ENCODE assay signal across 20 cellular contexts in genomic region chr19:12726988-12727316, GRCh38. TPM values are rescaled to one million over a fixed set of nuclear protein-coding genes. Genes with fewer than 3 reads are reported as not detected.
DNase-seq lines count a peak whose midpoint lies in the region; ATAC-seq, FAIRE-seq and TF ChIP-seq lines count a peak whose summit lies in the region.
"Had no signal": no experiment of that assay in that cellular context is flagged by ENCODE, and none has a peak within 500 bp of the region (broad histone marks: within the 10 kb centered on the region; RNA-seq: fewer than 3 reads in every experiment).

No MANE protein-coding gene starts in this region.

- H3K4me3 ChIP-seq in OCI-LY3 (ENCODE audit: low read length) = no peak overlapping the region
- H3K4me3 ChIP-seq in K562 = no peak overlapping the region
- H3K4me3 ChIP-seq: Peyer's patch had no signal

- no peak for TF ChIP-seq CTCF in OCI-LY3 (IDR thresholded peaks at IDR 0.05; ENCODE audit: low read depth, low read length)
- no peak for TF ChIP-seq CTCF in K562 (IDR thresholded peaks at IDR 0.05 in 2 of 3, conservative IDR thresholded peaks at IDR 0.05 in 1 of 3; ENCODE audit: insufficient read depth in 2 of 3, low read depth in 1 of 3, low read length in 3 of 3)
- TF ChIP-seq CTCF in type B pancreatic cell (conservative IDR thresholded peaks at IDR 0.05) = no peak
- no peak for TF ChIP-seq CTCF in chondrocyte (IDR thresholded peaks at IDR 0.05)

- peaks cover 19% of the 10 kb centered on the region for H4K20me1 ChIP-seq in OCI-LY3 (ENCODE audit: insufficient read depth, low read length)
- H4K20me1 ChIP-seq in K562 (replicated peaks; ENCODE audit: control insufficient read depth, insufficient read depth, low read length) = peaks cover 6% of the 10 kb centered on the region

- H3K27me3 ChIP-seq in OCI-LY3 (ENCODE audit: low read depth, low read length) = no peaks in the 10 kb centered on the region
- H3K27me3 ChIP-seq in K562 (ENCODE audit: control insufficient read depth in 2 of 2, insufficient read depth in 2 of 2, low read length in 2 of 2) = no peaks in the 10 kb centered on the region
- H3K27me3 ChIP-seq: Peyer's patch had no signal

- H3K9me3 Mint-ChIP-seq in activated T-cell treated with anti-CD3 and anti-CD28 coated beads, Interleukin-2, amount 50 U/mL, for 24 hours = no peaks in the 10 kb centered on the region
- H3K9me3 Mint-ChIP-seq in activated T-cell treated with anti-CD3 and anti-CD28 coated beads, Interleukin-2, amount 50 U/mL, for 72 hours = no peaks in the 10 kb centered on the region
- H3K9me3 Mint-ChIP-seq in type B pancreatic cell = no peaks in the 10 kb centered on the region
- H3K9me3 Mint-ChIP-seq in chondrocyte (ENCODE audit: low read depth) = no peaks in the 10 kb centered on the region

- TF ChIP-seq EP300 in K562 (IDR thresholded peaks at IDR 0.05; ENCODE audit: low read length) = no peak

- peak overlapping the region; percentile 60 for H3K27ac Mint-ChIP-seq in activated T-cell treated with anti-CD3 and anti-CD28 coated beads, Interleukin-2, amount 50 U/mL, for 24 hours
- no peak overlapping the region for H3K27ac Mint-ChIP-seq in activated T-cell treated with anti-CD3 and anti-CD28 coated beads, Interleukin-2, amount 50 U/mL, for 72 hours
- H3K27ac Mint-ChIP-seq in type B pancreatic cell (peak overlapping the region; percentile 33), chondrocyte (ENCODE audit: unreplicated experiment) (no peak overlapping the region)

- intact Hi-C loops in K562 (cut with micrococcal nuclease) = no loop called here

- H3K36me3 Mint-ChIP-seq in activated T-cell treated with anti-CD3 and anti-CD28 coated beads, Interleukin-2, amount 50 U/mL, for 24 hours (ENCODE audit: low read depth) = peaks cover 75% of the 10 kb centered on the region
- peaks cover 9 to 19% of the 10 kb centered on the region in 2 donors for H3K36me3 Mint-ChIP-seq in activated T-cell treated with anti-CD3 and anti-CD28 coated beads, Interleukin-2, amount 50 U/mL, for 72 hours (ENCODE audit: insufficient read depth in 2 of 2)
- H3K36me3 Mint-ChIP-seq in type B pancreatic cell (peaks cover 12% of the 10 kb centered on the region), chondrocyte (ENCODE audit: low read depth) (peaks cover 14% of the 10 kb centered on the region)

- TF ChIP-seq POLR2A in K562 (conservative IDR thresholded peaks at IDR 0.05) = no peak

- H3K9ac ChIP-seq in OCI-LY3 (ENCODE audit: low read length) (no peak overlapping the region), K562 (ENCODE audit: insufficient read depth in 1 of 2, low read depth in 2 of 2, low read length in 2 of 2) (peak overlapping the region in 1 of 2 experiments; percentile 14; a peak in 1 of 4 replicates)

- BruUV-seq in K562 (replicated peaks; lab: Mats Ljungman, UMichigan) = no TSS peak

- no peak for TF ChIP-seq RAD21 in K562 (CRISPR knock-in tag; conservative IDR thresholded peaks at IDR 0.05 in 1 of 2, IDR thresholded peaks at IDR 0.05 in 1 of 2)

- H3K79me2 ChIP-seq in OCI-LY3 (ENCODE audit: low read length) (peaks cover 55% of the 10 kb centered on the region), K562 (ENCODE audit: control insufficient read depth, insufficient read depth, low read length) (peaks cover 42% of the 10 kb centered on the region)

- H3K9me1 ChIP-seq in K562 (ENCODE audit: control insufficient read depth, insufficient read depth, low read length) = no peaks in the 10 kb centered on the region

- H3K4me2 ChIP-seq in OCI-LY3 (ENCODE audit: low read length) (no peak overlapping the region), K562 (ENCODE audit: insufficient read depth, low read length) (no peak overlapping the region)

- POLR2A ChIA-PET in K562 (lab: Yijun Ruan, JAX) = interaction anchor here (1.0 to 1.3 kb wide), 3 partner anchors 8 to 66 kb away, joined by 3 to 4 read pairs (median 3); partner anchors contain the start of gene JUNB

- no peak for DNase-seq in activated T-cell treated with anti-CD3 and anti-CD28 coated beads, Interleukin-2, amount 50 U/mL, for 24 hours
- no peak for DNase-seq in activated T-cell treated with anti-CD3 and anti-CD28 coated beads, Interleukin-2, amount 50 U/mL, for 72 hours
- DNase-seq in K562 (ENCODE audit: extremely low read depth in 1 of 4, low spot score in 3 of 4) (peak in 1 of 4 experiments; percentile 17), type B pancreatic cell (ENCODE audit: extremely low spot score, unreplicated experiment) (no peak), RPMI8226 (no peak), cortex of kidney (lab: John Stamatoyannopoulos, UW) (no peak), chondrocyte (ENCODE audit: low spot score) (no peak)
- DNase-seq: DMS79, NCI-H1105, NCI-H187 treated with DMSO at 0.1 percent for 48 hours, NCI-H446, Peyer's patch, SIG-M5 had no signal

- no peak for ATAC-seq in activated T-cell treated with anti-CD3 and anti-CD28 coated beads, Interleukin-2, amount 50 U/mL, for 72 hours (replicated peaks in 1 of 2)
- no peak for ATAC-seq in K562

- CTCF ChIA-PET in K562 (lab: Yijun Ruan, JAX; ENCODE audit: low intra/inter-chr PET ratio) = no interaction called here

- H3K27ac ChIP-seq in OCI-LY3 (ENCODE audit: low read length) (peak overlapping the region; percentile 26; the same call in 1 of the 2 replicates), K562 (ENCODE audit: extremely low read depth, low read depth, low read length) (peak overlapping the region; percentile 31; the same call in 1 of the 3 replicates)
- H3K27ac ChIP-seq: C4-2B, Peyer's patch had no signal

- H3K4me1 ChIP-seq in OCI-LY3 (ENCODE audit: low read length) (peaks cover 4% of the 10 kb centered on the region), K562 (replicated peaks in 1 of 2; ENCODE audit: control insufficient read depth in 2 of 2, insufficient read depth in 2 of 2, low read length in 2 of 2) (peaks cover 2 to 22% of the 10 kb centered on the region in 2 experiments; a peak in 3 of 5 replicates)

- no peak for FAIRE-seq in K562 (lab: Jason Lieb, UNC)
- FAIRE-seq: A204.1, G401.6, GM12891 had no signal

- H3K9me3 ChIP-seq in OCI-LY3 (ENCODE audit: insufficient read depth, low read length) (no peaks in the 10 kb centered on the region), K562 (replicated peaks; ENCODE audit: control insufficient read depth, insufficient read depth, low read depth, low read length) (no peaks in the 10 kb centered on the region)
- H3K9me3 ChIP-seq: Peyer's patch had no signal

- H2AFZ ChIP-seq in OCI-LY3 (ENCODE audit: low read depth, low read length) (no peak overlapping the region), K562 (ENCODE audit: low read depth, low read length) (no peak overlapping the region)

- peaks cover 37% of the 10 kb centered on the region for H3K36me3 ChIP-seq in OCI-LY3 (replicated peaks; ENCODE audit: low read depth, low read length)
- peaks cover 42% of the 10 kb centered on the region for H3K36me3 ChIP-seq in K562 (ENCODE audit: control insufficient read depth, insufficient read depth, low read length)

- in situ Hi-C loops in K562 (cut with MboI) = no loop called here

- H3K27me3 Mint-ChIP-seq in activated T-cell treated with anti-CD3 and anti-CD28 coated beads, Interleukin-2, amount 50 U/mL, for 24 hours = no peaks in the 10 kb centered on the region
- no peaks in the 10 kb centered on the region for H3K27me3 Mint-ChIP-seq in activated T-cell treated with anti-CD3 and anti-CD28 coated beads, Interleukin-2, amount 50 U/mL, for 72 hours (ENCODE audit: low read depth)
- no peaks in the 10 kb centered on the region for H3K27me3 Mint-ChIP-seq in type B pancreatic cell
- H3K27me3 Mint-ChIP-seq in chondrocyte (ENCODE audit: low read depth) = no peaks in the 10 kb centered on the region

- 80% methylated on average over 1 of the region's 2 CpGs for WGBS in K562 (ENCODE audit: insufficient coverage, low coverage, missing lambda C conversion rate)

- peaks cover 27% of the 10 kb centered on the region for H3K4me1 Mint-ChIP-seq in activated T-cell treated with anti-CD3 and anti-CD28 coated beads, Interleukin-2, amount 50 U/mL, for 24 hours (ENCODE audit: low read depth)
- peaks cover 23% of the 10 kb centered on the region for H3K4me1 Mint-ChIP-seq in activated T-cell treated with anti-CD3 and anti-CD28 coated beads, Interleukin-2, amount 50 U/mL, for 72 hours (ENCODE audit: low read depth)
- peaks cover 12% of the 10 kb centered on the region for H3K4me1 Mint-ChIP-seq in type B pancreatic cell (ENCODE audit: unreplicated experiment)
- peaks cover 19% of the 10 kb centered on the region for H3K4me1 Mint-ChIP-seq in chondrocyte (ENCODE audit: low read depth)

- no peak overlapping the region for H3K4me3 Mint-ChIP-seq in activated T-cell treated with anti-CD3 and anti-CD28 coated beads, Interleukin-2, amount 50 U/mL, for 24 hours
- no peak overlapping the region for H3K4me3 Mint-ChIP-seq in activated T-cell treated with anti-CD3 and anti-CD28 coated beads, Interleukin-2, amount 50 U/mL, for 72 hours
- H3K4me3 Mint-ChIP-seq in type B pancreatic cell = no peak overlapping the region
- no peak overlapping the region for H3K4me3 Mint-ChIP-seq in chondrocyte (ENCODE audit: unreplicated experiment)

RNA-seq across cellular contexts. Expression of gene TNPO2, which starts 3.2 kb away (rescaled TPM):
- 10 to 100 TPM; 62.6 to 73.2 TPM for total RNA-seq in activated T-cell treated with anti-CD3 and anti-CD28 coated beads, Interleukin-2, amount 50 U/mL, for 72 hours
- total RNA-seq in K562 (2011; cell fraction: chromatin; rRNA removed; ENCODE audit: low replicate concordance) = 399 and 932 TPM in 2 replicates
- total RNA-seq in K562 (2011; cell fraction: nucleolus; rRNA removed) = 499 and 534 TPM in 2 replicates
- 285 and 332 TPM in 2 replicates for total RNA-seq in K562 (2011; cell fraction: nucleoplasm; rRNA removed)
- total RNA-seq in K562 (2014; rRNA removed) (25.7 and 36.2 TPM in 2 replicates), K562 (2014; rRNA removed; fragmentation: Illumina TruSeq; extraction: Trizol) (30.0 and 40.3 TPM in 2 replicates), K562 (2015; rRNA removed; fragmentation: Illumina TruSeq; extraction: Trizol) (53.8 and 55.5 TPM in 2 replicates), K562 (2021) (107 and 126 TPM in 2 replicates), type B pancreatic cell (ENCODE audit: low replicate concordance) (78.6 and 99.7 TPM in 2 replicates), chondrocyte (64.5 to 82.7 TPM (median 71.8 TPM) in 3 replicates)
- polyA plus RNA-seq in K562 (2011; rRNA removed) (88.4 and 110 TPM in 2 replicates), K562 (2014; fragmentation: Illumina TruSeq; extraction: Trizol) (66.6 and 67.0 TPM in 2 replicates), K562 (2014; fragmentation: Nextera tagmentation; extraction: Ambion mirVana) (1 to 10 TPM; 6.0 to 6.3 TPM), K562 (2014; rRNA removed) (78.0 and 80.9 TPM in 2 replicates)
- polyA plus RNA-seq in K562 (2011; cell fraction: cytosol; rRNA removed) = 74.1 and 101 TPM in 2 replicates
- 461 and 669 TPM in 2 replicates for polyA plus RNA-seq in K562 (2011; cell fraction: nucleus; rRNA removed)
- polyA plus RNA-seq in K562 (2012) = 50.2 and 61.0 TPM in 2 replicates
- 149 and 177 TPM in 2 replicates for polyA minus RNA-seq in K562 (2011; rRNA and poly(A)+ RNA removed)
- polyA minus RNA-seq in K562 (2011; cell fraction: cytosol; rRNA and poly(A)+ RNA removed) = 90.2 and 132 TPM in 2 replicates
- 220 and 239 TPM in 2 replicates for polyA minus RNA-seq in K562 (2011; cell fraction: nucleus; rRNA and poly(A)+ RNA removed)

RNA-seq across cellular contexts. Expression of gene TRIR, which starts 7.5 kb away (rescaled TPM):
- total RNA-seq in activated T-cell treated with anti-CD3 and anti-CD28 coated beads, Interleukin-2, amount 50 U/mL, for 72 hours = 100 to 1,000 TPM; 131 to 134 TPM
- total RNA-seq in K562 (2011; cell fraction: chromatin; rRNA removed; ENCODE audit: low replicate concordance) = 38.3 and 82.0 TPM in 2 replicates
- 75.4 and 76.0 TPM in 2 replicates for total RNA-seq in K562 (2011; cell fraction: nucleolus; rRNA removed)
- total RNA-seq in K562 (2011; cell fraction: nucleoplasm; rRNA removed) = 75.5 and 81.6 TPM in 2 replicates
- total RNA-seq in K562 (2014; rRNA removed) (375 and 478 TPM in 2 replicates), K562 (2014; rRNA removed; fragmentation: Illumina TruSeq; extraction: Trizol) (97.4 and 105 TPM in 2 replicates), K562 (2015; rRNA removed; fragmentation: Illumina TruSeq; extraction: Trizol) (127 and 137 TPM in 2 replicates), K562 (2021) (158 and 173 TPM in 2 replicates), type B pancreatic cell (ENCODE audit: low replicate concordance) (164 and 173 TPM in 2 replicates), chondrocyte (132 to 145 TPM (median 137 TPM) in 3 replicates)
- polyA plus RNA-seq in K562 (2011; rRNA removed) (137 and 153 TPM in 2 replicates), K562 (2014; fragmentation: Illumina TruSeq; extraction: Trizol) (126 and 135 TPM in 2 replicates), K562 (2014; fragmentation: Nextera tagmentation; extraction: Ambion mirVana) (10 to 100 TPM; 36.7 to 40.5 TPM), K562 (2014; rRNA removed) (487 and 512 TPM in 2 replicates)
- polyA plus RNA-seq in K562 (2011; cell fraction: cytosol; rRNA removed) = 153 and 204 TPM in 2 replicates
- polyA plus RNA-seq in K562 (2011; cell fraction: nucleus; rRNA removed) = 104 and 117 TPM in 2 replicates
- 208 and 221 TPM in 2 replicates for polyA plus RNA-seq in K562 (2012)
- polyA minus RNA-seq in K562 (2011; rRNA and poly(A)+ RNA removed) = 52.4 and 52.9 TPM in 2 replicates
- 32.0 and 35.9 TPM in 2 replicates for polyA minus RNA-seq in K562 (2011; cell fraction: cytosol; rRNA and poly(A)+ RNA removed)
- polyA minus RNA-seq in K562 (2011; cell fraction: nucleus; rRNA and poly(A)+ RNA removed) = 18.3 and 22.5 TPM in 2 replicates

RNA-seq across cellular contexts. Expression of gene GET3, which starts 10.3 kb away (rescaled TPM):
- 10 to 100 TPM; 42.6 to 43.7 TPM for total RNA-seq in activated T-cell treated with anti-CD3 and anti-CD28 coated beads, Interleukin-2, amount 50 U/mL, for 72 hours
- total RNA-seq in K562 (2011; cell fraction: chromatin; rRNA removed; ENCODE audit: low replicate concordance) = 14.2 and 56.9 TPM in 2 replicates
- total RNA-seq in K562 (2011; cell fraction: nucleolus; rRNA removed) = 50.0 and 64.0 TPM in 2 replicates
- 23.1 and 31.1 TPM in 2 replicates for total RNA-seq in K562 (2011; cell fraction: nucleoplasm; rRNA removed)
- total RNA-seq in K562 (2014; rRNA removed) (67.7 and 89.3 TPM in 2 replicates), K562 (2014; rRNA removed; fragmentation: Illumina TruSeq; extraction: Trizol) (21.6 and 26.0 TPM in 2 replicates), K562 (2015; rRNA removed; fragmentation: Illumina TruSeq; extraction: Trizol) (50.1 TPM in 2 replicates), K562 (2021) (51.8 and 55.3 TPM in 2 replicates), type B pancreatic cell (ENCODE audit: low replicate concordance) (59.6 and 74.5 TPM in 2 replicates), chondrocyte (44.2 to 57.0 TPM (median 48.8 TPM) in 3 replicates)
- polyA plus RNA-seq in K562 (2011; rRNA removed) (63.5 and 79.5 TPM in 2 replicates), K562 (2014; fragmentation: Illumina TruSeq; extraction: Trizol) (68.4 and 73.2 TPM in 2 replicates), K562 (2014; fragmentation: Nextera tagmentation; extraction: Ambion mirVana) (10 to 100 TPM in 1 of 2 experiments, 1 to 10 TPM in 1; 8.3 to 29.1 TPM), K562 (2014; rRNA removed) (83.5 and 85.1 TPM in 2 replicates)
- polyA plus RNA-seq in K562 (2011; cell fraction: cytosol; rRNA removed) = 84.9 and 186 TPM in 2 replicates
- polyA plus RNA-seq in K562 (2011; cell fraction: nucleus; rRNA removed) = 67.3 and 105 TPM in 2 replicates
- polyA plus RNA-seq in K562 (2012) = 61.4 and 90.6 TPM in 2 replicates
- 26.3 and 49.6 TPM in 2 replicates for polyA minus RNA-seq in K562 (2011; rRNA and poly(A)+ RNA removed)
- polyA minus RNA-seq in K562 (2011; cell fraction: cytosol; rRNA and poly(A)+ RNA removed) = 25.6 and 35.6 TPM in 2 replicates
- 9.1 and 13.1 TPM in 2 replicates for polyA minus RNA-seq in K562 (2011; cell fraction: nucleus; rRNA and poly(A)+ RNA removed)

RNA-seq across cellular contexts. Expression of gene BEST2, which starts 24.6 kb away (rescaled TPM):
- not detected for total RNA-seq in activated T-cell treated with anti-CD3 and anti-CD28 coated beads, Interleukin-2, amount 50 U/mL, for 72 hours
- total RNA-seq in K562 (2011; cell fraction: chromatin; rRNA removed; ENCODE audit: low replicate concordance) = not detected in 2 replicates
- total RNA-seq in K562 (2011; cell fraction: nucleolus; rRNA removed) = 0.33 TPM in 1 of 2 replicates, not detected in the other
- not detected in 2 replicates for total RNA-seq in K562 (2011; cell fraction: nucleoplasm; rRNA removed)
- total RNA-seq in K562 (2014; rRNA removed) (not detected in 2 replicates), K562 (2014; rRNA removed; fragmentation: Illumina TruSeq; extraction: Trizol) (not detected in 2 replicates), K562 (2015; rRNA removed; fragmentation: Illumina TruSeq; extraction: Trizol) (not detected in 2 replicates), K562 (2021) (not detected in 2 replicates), type B pancreatic cell (ENCODE audit: low replicate concordance) (0.14 TPM in 1 of 2 replicates, not detected in the other), chondrocyte (not detected in 3 replicates)
- polyA plus RNA-seq in K562 (2011; rRNA removed) (not detected in 2 replicates), K562 (2014; fragmentation: Illumina TruSeq; extraction: Trizol) (not detected in 2 replicates), K562 (2014; fragmentation: Nextera tagmentation; extraction: Ambion mirVana) (not detected), K562 (2014; rRNA removed) (not detected in 2 replicates)
- polyA plus RNA-seq in K562 (2011; cell fraction: cytosol; rRNA removed) = 0.04 TPM in 1 of 2 replicates, not detected in the other
- polyA plus RNA-seq in K562 (2011; cell fraction: nucleus; rRNA removed) = not detected in 2 replicates
- not detected in 2 replicates for polyA plus RNA-seq in K562 (2012)
- polyA minus RNA-seq in K562 (2011; rRNA and poly(A)+ RNA removed) = not detected in 2 replicates
- not detected in 2 replicates for polyA minus RNA-seq in K562 (2011; cell fraction: cytosol; rRNA and poly(A)+ RNA removed)
- not detected in 2 replicates for polyA minus RNA-seq in K562 (2011; cell fraction: nucleus; rRNA and poly(A)+ RNA removed)
- total RNA-seq: HT1080, M059J had no signal

RNA-seq across cellular contexts. Expression of gene FBXW9, which starts 30.5 kb away (rescaled TPM):
- 1 to 10 TPM; 3.5 to 6.9 TPM for total RNA-seq in activated T-cell treated with anti-CD3 and anti-CD28 coated beads, Interleukin-2, amount 50 U/mL, for 72 hours
- total RNA-seq in K562 (2011; cell fraction: chromatin; rRNA removed; ENCODE audit: low replicate concordance) = 11.4 and 40.7 TPM in 2 replicates
- total RNA-seq in K562 (2011; cell fraction: nucleolus; rRNA removed) = 34.7 and 36.7 TPM in 2 replicates
- total RNA-seq in K562 (2011; cell fraction: nucleoplasm; rRNA removed) = 15.4 and 18.0 TPM in 2 replicates
- total RNA-seq in K562 (2014; rRNA removed) (15.9 and 18.0 TPM in 2 replicates), K562 (2014; rRNA removed; fragmentation: Illumina TruSeq; extraction: Trizol) (2.0 TPM in 2 replicates), K562 (2015; rRNA removed; fragmentation: Illumina TruSeq; extraction: Trizol) (6.0 and 6.2 TPM in 2 replicates), K562 (2021) (16.8 and 17.3 TPM in 2 replicates), type B pancreatic cell (ENCODE audit: low replicate concordance) (15.4 and 17.0 TPM in 2 replicates), chondrocyte (5.0 to 11.7 TPM (median 5.2 TPM) in 3 replicates)
- polyA plus RNA-seq in K562 (2011; rRNA removed) (9.4 and 12.4 TPM in 2 replicates), K562 (2014; fragmentation: Illumina TruSeq; extraction: Trizol) (3.6 and 9.1 TPM in 2 replicates), K562 (2014; fragmentation: Nextera tagmentation; extraction: Ambion mirVana) (1 to 10 TPM in 1 of 2 experiments, under 1 TPM in 1; 0.23 to 1.3 TPM), K562 (2014; rRNA removed) (19.0 and 21.7 TPM in 2 replicates)
- 21.1 and 44.6 TPM in 2 replicates for polyA plus RNA-seq in K562 (2011; cell fraction: cytosol; rRNA removed)
- 48.4 and 77.6 TPM in 2 replicates for polyA plus RNA-seq in K562 (2011; cell fraction: nucleus; rRNA removed)
- 9.1 and 13.6 TPM in 2 replicates for polyA plus RNA-seq in K562 (2012)
- polyA minus RNA-seq in K562 (2011; rRNA and poly(A)+ RNA removed) = 2.8 and 3.4 TPM in 2 replicates
- 7.5 and 10.9 TPM in 2 replicates for polyA minus RNA-seq in K562 (2011; cell fraction: cytosol; rRNA and poly(A)+ RNA removed)
- 10.2 and 10.4 TPM in 2 replicates for polyA minus RNA-seq in K562 (2011; cell fraction: nucleus; rRNA and poly(A)+ RNA removed)

Comparison
In these comparisons a context has a peak if more than half of its experiments do, and no peak if none do; other contexts are left out.
1. H3K27ac Mint-ChIP-seq: peak in activated T-cell treated with anti-CD3 and anti-CD28 coated beads, Interleukin-2, amount 50 U/mL, for 24 hours (single experiment) and type B pancreatic cell (single experiment); none in activated T-cell treated with anti-CD3 and anti-CD28 coated beads, Interleukin-2, amount 50 U/mL, for 72 hours (single experiment) and chondrocyte (single experiment).